In genomic region chr3:183697610-183698317, GRCh38 we compare ENCODE assay signal across 1 cellular context.
TF ChIP-seq lines count a peak whose summit lies in the region.

TSS of gene YEATS2 (plus strand) at chr3:183697797. CDS start at chr3:183715163, 17,366 bp downstream.

TF ChIP-seq in HepG2, 621 proteins besides CTCF, POLR2A, EP300 and RAD21 (continued from another document and continues in another):
- TF ChIP-seq ZBTB39 (CRISPR knock-in tag; IDR thresholded peaks at IDR 0.05) (no peak), ZNF124 (CRISPR knock-in tag; IDR thresholded peaks at IDR 0.05) (no peak), ZNF224 (CRISPR knock-in tag; IDR thresholded peaks at IDR 0.05) (no peak), ZNF101 (CRISPR knock-in tag; IDR thresholded peaks at IDR 0.05; ENCODE audit: borderline replicate concordance, low read depth) (no peak), ZFP90 (CRISPR knock-in tag; IDR thresholded peaks at IDR 0.05; ENCODE audit: borderline replicate concordance) (peak; percentile 23; the same call in 1 of the 2 replicates), NR2F1 (CRISPR knock-in tag; IDR thresholded peaks at IDR 0.05) (no peak), ZNF18 (CRISPR knock-in tag; IDR thresholded peaks at IDR 0.05; ENCODE audit: insufficient replicate concordance) (no peak), RBM22 (optimal IDR thresholded peaks at IDR 0.05; ENCODE audit: low read length) (no peak), HDAC2 (CRISPR knock-in tag; IDR thresholded peaks at IDR 0.05) (no peak), ESRRA (CRISPR knock-in tag; IDR thresholded peaks at IDR 0.05; ENCODE audit: low read depth) (0 out of 2 replicates have a peak, but pooled peaks have one; percentile 49), POGZ (CRISPR knock-in tag; IDR thresholded peaks at IDR 0.05) (no peak), HDAC1 (CRISPR knock-in tag; IDR thresholded peaks at IDR 0.05) (peak; percentile 64; the same call in 1 of the 2 replicates), ZZZ3 (CRISPR knock-in tag; IDR thresholded peaks at IDR 0.05; ENCODE audit: borderline replicate concordance) (no peak), IRX3 (CRISPR knock-in tag; IDR thresholded peaks at IDR 0.05; ENCODE audit: borderline replicate concordance, low read depth) (no peak), GTF3A (CRISPR knock-in tag; conservative IDR thresholded peaks at IDR 0.05) (no peak), ZNF281 (CRISPR knock-in tag; IDR thresholded peaks at IDR 0.05; ENCODE audit: borderline replicate concordance) (peak; percentile 99), ZNF737 (CRISPR knock-in tag; IDR thresholded peaks at IDR 0.05; ENCODE audit: borderline replicate concordance) (0 out of 2 replicates have a peak, but pooled peaks have one; percentile 41), MYPOP (CRISPR knock-in tag; IDR thresholded peaks at IDR 0.05) (0 out of 2 replicates have a peak, but pooled peaks have one; percentile 12), ZNF687 (CRISPR knock-in tag; IDR thresholded peaks at IDR 0.05) (peak; percentile 83), NCOA2 (CRISPR knock-in tag; IDR thresholded peaks at IDR 0.05) (peak; percentile 14; the same call in 1 of the 2 replicates), NFE2L1 (CRISPR knock-in tag; IDR thresholded peaks at IDR 0.05; ENCODE audit: borderline replicate concordance) (peak; percentile 35; the same call in 1 of the 2 replicates), NFKBIZ (CRISPR knock-in tag; IDR thresholded peaks at IDR 0.05) (no peak), SP5 (CRISPR knock-in tag; IDR thresholded peaks at IDR 0.05; ENCODE audit: borderline replicate concordance, low read depth) (0 out of 2 replicates have a peak, but pooled peaks have one; percentile 22), TBX3 (IDR thresholded peaks at IDR 0.05; ENCODE audit: borderline replicate concordance) (no peak), ZNF383 (CRISPR knock-in tag; IDR thresholded peaks at IDR 0.05; ENCODE audit: borderline replicate concordance) (no peak), ZNF232 (CRISPR knock-in tag; IDR thresholded peaks at IDR 0.05; ENCODE audit: borderline replicate concordance) (no peak), HOXA3 (CRISPR knock-in tag; IDR thresholded peaks at IDR 0.05) (peak; percentile 77), HNF1A (IDR thresholded peaks at IDR 0.05; ENCODE audit: low read depth) (no peak), HNF1A (CRISPR knock-in tag; IDR thresholded peaks at IDR 0.05; ENCODE audit: borderline replicate concordance) (0 out of 2 replicates have a peak, but pooled peaks have one; percentile 22), SOX6 (IDR thresholded peaks at IDR 0.05) (no peak), SOX6 (CRISPR knock-in tag; IDR thresholded peaks at IDR 0.05) (0 out of 2 replicates have a peak, but pooled peaks have one; percentile 11), KAT7 (CRISPR knock-in tag; IDR thresholded peaks at IDR 0.05; ENCODE audit: borderline replicate concordance) (peak; percentile 53; the same call in 1 of the 2 replicates), ZNF558 (CRISPR knock-in tag; IDR thresholded peaks at IDR 0.05; ENCODE audit: borderline replicate concordance) (peak; percentile 56; the same call in 1 of the 2 replicates), BHLHE40 (IDR thresholded peaks at IDR 0.05; ENCODE audit: low read length) (peak; percentile 85), ARNTL (CRISPR knock-in tag; IDR thresholded peaks at IDR 0.05) (peak; percentile 72; the same call in 1 of the 2 replicates), ZIK1 (CRISPR knock-in tag; IDR thresholded peaks at IDR 0.05; ENCODE audit: borderline replicate concordance, low read depth) (peak; percentile 55; the same call in 1 of the 2 replicates), ZNF768 (CRISPR knock-in tag; IDR thresholded peaks at IDR 0.05) (peak; percentile 52), E2F1 (CRISPR knock-in tag; IDR thresholded peaks at IDR 0.05) (no peak), ZNF256 (CRISPR knock-in tag; conservative IDR thresholded peaks at IDR 0.05) (no peak), ZNF280B (CRISPR knock-in tag; IDR thresholded peaks at IDR 0.05; ENCODE audit: borderline replicate concordance) (0 out of 2 replicates have a peak, but pooled peaks have one; percentile 15), ZNF547 (CRISPR knock-in tag; IDR thresholded peaks at IDR 0.05) (peak; percentile 67), ZNF543 (CRISPR knock-in tag; IDR thresholded peaks at IDR 0.05) (peak; percentile 71), TARDBP (CRISPR knock-in tag; IDR thresholded peaks at IDR 0.05) (peak; percentile 35; the same call in 1 of the 2 replicates), CBFB (CRISPR knock-in tag; IDR thresholded peaks at IDR 0.05) (no peak; the same call in 1 of the 2 replicates)
